ENCODE assay signal across 7 cellular contexts in the genomic region with DNA sequence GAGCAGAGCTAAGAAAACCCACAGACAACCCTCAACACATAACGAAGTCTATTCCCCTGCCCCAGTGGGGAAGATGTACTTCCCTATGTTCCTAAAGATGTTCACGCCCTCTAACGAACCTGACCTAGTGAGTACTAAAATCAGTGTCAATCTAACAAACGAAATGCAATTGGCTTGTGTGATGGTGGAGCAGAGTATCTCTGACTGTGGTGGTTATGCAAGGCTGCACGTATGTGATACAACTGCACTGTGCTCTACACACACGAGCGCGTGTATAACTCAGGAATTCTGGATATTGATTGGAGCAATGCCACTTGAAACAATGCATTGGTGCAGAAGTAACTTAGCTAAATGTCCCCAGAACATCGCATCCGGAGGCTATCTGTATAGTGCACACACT. TPM values are rescaled to one million over a fixed set of nuclear protein-coding genes. Genes with fewer than 3 reads are reported as not detected.
A peak's percentile ranks its signal among the peaks of the same experiment; 100 is the strongest.
DNase-seq lines count a peak whose midpoint lies in the region; ATAC-seq and FAIRE-seq lines count a peak whose summit lies in the region.

No MANE protein-coding gene starts in this region.

- H3K27ac ChIP-seq in trophoblast cell (ENCODE audit: low read depth, low read length), result no peak overlapping the region

- ATAC-seq in HG03196 (IDR thresholded peaks at IDR 0.05; ENCODE audit: unreplicated experiment) (no peak), GM18498 (IDR thresholded peaks at IDR 0.05; ENCODE audit: unreplicated experiment) (no peak)

- H3K14ac ChIP-seq in trophoblast cell (ENCODE audit: low read length), result no peak overlapping the region

- no peak overlapping the region for H3K9ac ChIP-seq in trophoblast cell (ENCODE audit: low read length)

- H3K79me2 ChIP-seq in trophoblast cell (ENCODE audit: control insufficient read depth, insufficient read depth, low read length, poor library complexity), result peaks cover 11% of the 10 kb centered on the region

- H3K4me3 ChIP-seq in HAP-1, result peak overlapping the region; percentile 92
- no peak overlapping the region for H3K4me3 ChIP-seq in trophoblast cell (ENCODE audit: low read depth, low read length)

- in situ Hi-C loops in HAP-1 (cut with MboI; ENCODE audit: low sequenced_read_pairs), result no loop called here

- H4K8ac ChIP-seq in trophoblast cell (ENCODE audit: low read depth, low read length), result no peak overlapping the region

- no peak overlapping the region for H3K4ac ChIP-seq in trophoblast cell (ENCODE audit: low read depth, low read length)

- peak overlapping the region; percentile 65 for H3K4me2 ChIP-seq in trophoblast cell (ENCODE audit: low read length)

- no peak overlapping the region for H4K91ac ChIP-seq in trophoblast cell (ENCODE audit: low read depth, low read length)

- H2BK120ac ChIP-seq in trophoblast cell (ENCODE audit: insufficient read depth, low read length, poor library complexity), result no peak overlapping the region

- no peak overlapping the region for H4K12ac ChIP-seq in trophoblast cell (ENCODE audit: low read depth, low read length)

- H3K9me3 ChIP-seq in HAP-1 (no peaks in the 10 kb centered on the region), trophoblast cell (ENCODE audit: insufficient read depth, low read depth, low read length) (no peaks in the 10 kb centered on the region)

- H3K4me1 ChIP-seq in HAP-1 (peaks cover 19% of the 10 kb centered on the region), trophoblast cell (ENCODE audit: control insufficient read depth in 1 of 2, insufficient read depth in 2 of 2, low read length in 2 of 2) (peaks cover 4 to 13% of the 10 kb centered on the region in 2 experiments)

- no peak overlapping the region for H3K23ac ChIP-seq in trophoblast cell (ENCODE audit: low read length)

- no peak overlapping the region for H2BK12ac ChIP-seq in trophoblast cell (ENCODE audit: low read length)

- H2AFZ ChIP-seq in trophoblast cell (ENCODE audit: insufficient read depth, low read length, poor library complexity), result no peak overlapping the region

- no CpG with 5 or more reads among the region's 10 CpGs for WGBS in trophoblast cell (ENCODE audit: extremely low coverage, insufficient coverage, insufficient read length)

- no peak overlapping the region for H2AK5ac ChIP-seq in trophoblast cell (ENCODE audit: low read length)

- H3K79me1 ChIP-seq in trophoblast cell (ENCODE audit: low read length), result peaks cover 8% of the 10 kb centered on the region

- no peak overlapping the region for H3K18ac ChIP-seq in trophoblast cell (ENCODE audit: low read length)

- H3K36me3 ChIP-seq in HAP-1 (replicated peaks) (peaks cover 37% of the 10 kb centered on the region), trophoblast cell (ENCODE audit: control insufficient read depth in 1 of 2, insufficient read depth in 2 of 2, low read length in 2 of 2) (peaks cover 7 to 13% of the 10 kb centered on the region in 2 experiments)

- FAIRE-seq in urothelium cell line (lab: Jason Lieb, UNC), result no peak

- DNase-seq in HAP-1 (ENCODE audit: low spot score in 2 of 2), result no peak
- peak; percentile 9 for DNase-seq in RPMI7951 (ENCODE audit: low read depth)
- DNase-seq in fibroblast of gingiva (ENCODE audit: low read depth), result peak; percentile 58
- peak in 1 of 2 donors; percentile 5 for DNase-seq in trophoblast cell
- DNase-seq in urothelium cell line (ENCODE audit: low spot score), result no peak

- no peak overlapping the region for H2BK5ac ChIP-seq in trophoblast cell (ENCODE audit: low read depth, low read length, poor library complexity)

- H3K27me3 ChIP-seq in HAP-1 (ENCODE audit: low read depth) (no peaks in the 10 kb centered on the region), trophoblast cell (ENCODE audit: insufficient read depth, low read length) (no peaks in the 10 kb centered on the region)

RNA-seq across cellular contexts. Expression of gene ANKRD16, which starts 1.3 kb away (rescaled TPM):
- 3.5 and 5.8 TPM in 2 replicates for total RNA-seq in RPMI7951 (2014; rRNA removed; shearing (Covaris generic))
- 2.2 and 2.3 TPM in 2 replicates for polyA plus RNA-seq in trophoblast cell (2013)

RNA-seq across cellular contexts. Expression of gene FBH1, which starts 1.7 kb away (rescaled TPM):
- total RNA-seq in RPMI7951 (2014; rRNA removed; shearing (Covaris generic)), result 73.9 and 92.2 TPM in 2 replicates
- polyA plus RNA-seq in trophoblast cell (2013), result 31.5 and 32.0 TPM in 2 replicates

Comparison
In these comparisons a context has a peak if more than half of its experiments do, and no peak if none do; other contexts are left out.
1. DNase-seq: peak in RPMI7951 (single experiment) and fibroblast of gingiva (single experiment); none in HAP-1 (0 of 2) and urothelium cell line (single experiment).